Comparison of ENCODE assay signal across 13 cellular contexts in genomic region chr20:53794529-53795115, GRCh38.
DNase-seq lines count a peak whose midpoint lies in the region; TF ChIP-seq lines count a peak whose summit lies in the region.
"Had no signal": no experiment of that assay in that cellular context is flagged by ENCODE, and none has a peak within 500 bp of the region (broad histone marks: within the 10 kb centered on the region; RNA-seq: fewer than 3 reads in every experiment).

No MANE protein-coding gene starts in this region.

- H3K27ac ChIP-seq in esophagus squamous epithelium = peak overlapping the region in 3 of 4 donors; percentile 50 to 76 (median 71)
- H3K27ac ChIP-seq: C4-2B, esophagus muscularis mucosa had no signal

- intact Hi-C loops in esophagus squamous epithelium (cut with DNase I) = no loop called here

- WGBS in esophagus squamous epithelium, 2 donors = 63 to 66% methylated on average over 9 of the region's 9 CpGs

- H3K27me3 ChIP-seq in esophagus squamous epithelium = no peaks in the 10 kb centered on the region
- H3K27me3 ChIP-seq: esophagus muscularis mucosa had no signal

- H3K4me3 ChIP-seq in esophagus squamous epithelium = no peak overlapping the region
- H3K4me3 ChIP-seq: esophagus muscularis mucosa had no signal

- no peaks in the 10 kb centered on the region for H3K9me3 ChIP-seq in esophagus squamous epithelium
- H3K9me3 ChIP-seq: esophagus muscularis mucosa had no signal

- TF ChIP-seq CTCF in esophagus squamous epithelium (IDR thresholded peaks at IDR 0.05) = no peak

- DNase-seq in Daoy (ENCODE audit: low read depth) = peak; percentile 51
- DNase-seq in M059J (ENCODE audit: low read depth) = peak; percentile 73
- no peak for DNase-seq in esophagus squamous epithelium (lab: John Stamatoyannopoulos, UW)
- peak; percentile 34 for DNase-seq in renal cortical epithelial cell (ENCODE audit: low read depth)
- DNase-seq in NCI-H345 (lab: John Stamatoyannopoulos, UW) = no peak
- DNase-seq in epidermal melanocyte (ENCODE audit: insufficient read length, low spot score) = no peak
- DNase-seq in inferior parietal cortex (ENCODE audit: extremely low spot score) = no peak
- DNase-seq: activated CD4-positive, alpha-beta memory T cell treated with anti-CD3 and anti-CD28 coated beads for 36 hours; H7; NCI-H1417 treated with DMSO at 0.1 percent for 48 hours; stimulated activated CD4-positive, alpha-beta T cell treated with anti-CD3 and anti-CD28 coated beads, Interleukin-4, amount 100 ng/mL, for 4 hours had no signal

- no peaks in the 10 kb centered on the region for H3K36me3 ChIP-seq in esophagus squamous epithelium
- H3K36me3 ChIP-seq: esophagus muscularis mucosa had no signal

- H3K4me1 ChIP-seq in esophagus squamous epithelium = peaks cover 17 to 56% (median 17%) of the 10 kb centered on the region in 3 donors

- no peak for TF ChIP-seq POLR2A in esophagus squamous epithelium (IDR thresholded peaks at IDR 0.05)

Comparison
In these comparisons a context has a peak if more than half of its experiments do, and no peak if none do; other contexts are left out.
1. DNase-seq: peak in Daoy (single experiment), M059J (single experiment) and renal cortical epithelial cell (single experiment); none in esophagus squamous epithelium (single experiment), NCI-H345 (single experiment), epidermal melanocyte (single experiment) and inferior parietal cortex (single experiment).